ENCODE assay signal across 8 cellular contexts in genomic region chr2:191302459-191303155, GRCh38. TPM values are rescaled to one million over a fixed set of nuclear protein-coding genes. Genes with fewer than 3 reads are reported as not detected.
DNase-seq lines count a peak whose midpoint lies in the region; ATAC-seq, FAIRE-seq and TF ChIP-seq lines count a peak whose summit lies in the region.

No MANE protein-coding gene starts in this region.

- H3K9ac ChIP-seq in OCI-LY1 (ENCODE audit: low read length) = no peak overlapping the region
- H3K9ac ChIP-seq in kidney (ENCODE audit: low read length in 2 of 2) = no peak overlapping the region

- intact Hi-C loops in kidney (cut with DNase I) = no loop called here

- no peaks in the 10 kb centered on the region for H3K9me3 ChIP-seq in OCI-LY1 (ENCODE audit: low read length)
- H3K9me3 ChIP-seq in kidney (ENCODE audit: control insufficient read depth in 1 of 2, low read length in 2 of 2) = no peaks in the 10 kb centered on the region

- no peak for FAIRE-seq in kidney (lab: Jason Lieb, UNC)

- H3K27ac ChIP-seq in OCI-LY1 (ENCODE audit: low read depth, low read length, poor library complexity, severe bottlenecking) (no peak overlapping the region), kidney (ENCODE audit: low read depth in 2 of 2, low read length in 2 of 2) (no peak overlapping the region)

- H2AFZ ChIP-seq in OCI-LY1 (ENCODE audit: low read length) = no peak overlapping the region

- no peaks in the 10 kb centered on the region for H4K20me1 ChIP-seq in OCI-LY1 (ENCODE audit: insufficient read depth, low read length)

- ATAC-seq in GM21576 (IDR thresholded peaks at IDR 0.05; ENCODE audit: unreplicated experiment) = peak; percentile 82

- no peaks in the 10 kb centered on the region for H3F3A ChIP-seq in OCI-LY1 (ENCODE audit: insufficient read depth, low read length)

- TF ChIP-seq CTCF in OCI-LY1 (IDR thresholded peaks at IDR 0.05; ENCODE audit: low read length) (peak; percentile 21; the same call in 1 of the 2 replicates), kidney epithelial cell (IDR thresholded peaks at IDR 0.05; ENCODE audit: insufficient read depth, low read length, poor library complexity, severe bottlenecking) (peak; percentile 39), kidney (IDR thresholded peaks at IDR 0.05; ENCODE audit: borderline replicate concordance, extremely low read depth, insufficient read depth) (no peak)

- no peak overlapping the region for H3K4me2 ChIP-seq in OCI-LY1 (ENCODE audit: low read length)

- peak; percentile 25 for DNase-seq in NCI-H2029 treated with DMSO at 0.1 percent for 48 hours (lab: John Stamatoyannopoulos, UW)
- DNase-seq in NCI-H2029 (lab: John Stamatoyannopoulos, UW) = no peak
- no peak for DNase-seq in kidney epithelial cell (ENCODE audit: low read depth)
- DNase-seq in AG08396 (ENCODE audit: low spot score) = no peak
- DNase-seq in kidney = no peak
- no peak for DNase-seq in ecto neural progenitor cell (ENCODE audit: low spot score)

- no peaks in the 10 kb centered on the region for H3K36me3 ChIP-seq in OCI-LY1 (ENCODE audit: insufficient read depth, low read length)
- no peaks in the 10 kb centered on the region for H3K36me3 ChIP-seq in kidney epithelial cell (ENCODE audit: control insufficient read depth, insufficient read depth, low read length)
- no peaks in the 10 kb centered on the region for H3K36me3 ChIP-seq in kidney (ENCODE audit: control insufficient read depth in 1 of 2, insufficient read depth in 2 of 2, low read length in 2 of 2)

- H3K4me1 ChIP-seq in OCI-LY1 (ENCODE audit: insufficient read depth, low read length, severe bottlenecking) = no peaks in the 10 kb centered on the region
- peaks cover 4 to 11% of the 10 kb centered on the region in 2 donors for H3K4me1 ChIP-seq in kidney (ENCODE audit: control insufficient read depth in 1 of 2, insufficient read depth in 1 of 2, low read depth in 1 of 2, low read length in 2 of 2)

- no peaks in the 10 kb centered on the region for H3K9me2 ChIP-seq in OCI-LY1 (ENCODE audit: low read depth, low read length)

- no peaks in the 10 kb centered on the region for H3K79me2 ChIP-seq in OCI-LY1 (ENCODE audit: insufficient read depth, low read length)

- no peak overlapping the region for H3K4me3 ChIP-seq in OCI-LY1 (ENCODE audit: low read depth, low read length, poor library complexity, severe bottlenecking)
- H3K4me3 ChIP-seq in kidney epithelial cell (ENCODE audit: low read depth, low read length) = no peak overlapping the region
- H3K4me3 ChIP-seq in kidney (ENCODE audit: low read length in 2 of 2) = no peak overlapping the region

- H3K27me3 ChIP-seq in OCI-LY1 (ENCODE audit: insufficient read depth, low read length) (no peaks in the 10 kb centered on the region), kidney epithelial cell (ENCODE audit: control insufficient read depth, insufficient read depth, low read length) (no peaks in the 10 kb centered on the region)

RNA-seq across cellular contexts. Expression of gene MYO1B, which starts 57.4 kb away (rescaled TPM):
- total RNA-seq in kidney epithelial cell (62.8 and 66.3 TPM in 2 replicates), kidney (64.8 TPM)
- polyA plus RNA-seq in kidney (ENCODE audit: insufficient read depth, low read depth, low replicate concordance) = 24.5 TPM
